9 cellular contexts compared by ENCODE assay signal in the genomic region with DNA sequence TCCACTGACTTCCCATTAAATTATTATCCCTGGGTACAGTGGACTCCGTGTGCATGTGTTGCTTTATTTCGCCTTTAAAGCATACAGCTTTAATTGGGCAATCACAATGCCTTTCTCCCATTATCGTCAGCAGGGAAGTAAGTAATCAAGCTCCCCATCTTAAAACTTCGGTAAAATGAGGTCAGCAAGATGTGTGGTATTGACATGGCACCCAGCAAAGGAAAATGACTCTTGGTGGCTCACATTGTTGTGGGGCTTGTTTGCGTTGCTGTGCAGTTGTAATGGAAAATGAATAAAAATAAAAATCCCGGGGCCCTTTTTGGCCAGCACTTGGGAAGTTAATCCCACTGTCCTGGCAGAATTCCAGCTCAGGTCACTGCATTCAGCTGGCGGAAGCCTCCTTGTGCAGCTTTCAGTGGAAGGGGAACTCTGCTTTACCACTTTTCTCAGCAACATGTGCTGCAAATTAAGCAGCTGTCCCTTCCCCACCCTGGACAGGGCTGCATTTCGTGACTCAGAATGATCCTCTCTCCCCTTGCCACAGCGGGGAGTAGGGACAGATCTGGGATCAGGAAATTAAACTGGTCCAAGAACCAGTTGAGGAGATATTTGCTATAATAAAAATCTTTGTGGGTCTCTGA. TPM values are rescaled to one million over a fixed set of nuclear protein-coding genes. Genes with fewer than 3 reads are reported as not detected.
DNase-seq lines count a peak whose midpoint lies in the region; ATAC-seq and TF ChIP-seq lines count a peak whose summit lies in the region.
"Had no signal": no experiment of that assay in that cellular context is flagged by ENCODE, and none has a peak within 500 bp of the region (broad histone marks: within the 10 kb centered on the region; RNA-seq: fewer than 3 reads in every experiment).

No MANE protein-coding gene starts in this region.

- peaks cover 28% of the 10 kb centered on the region for H3K4me1 Mint-ChIP-seq in glutamatergic neuron (ENCODE audit: low read depth, unreplicated experiment)
- H3K4me1 Mint-ChIP-seq: natural killer cell had no signal

- no peaks in the 10 kb centered on the region for H3K36me3 ChIP-seq in stomach smooth muscle (ENCODE audit: control insufficient read depth in 2 of 2, insufficient read depth in 2 of 2, low read length in 2 of 2)

- peak overlapping the region; percentile 77 for H3K27ac Mint-ChIP-seq in glutamatergic neuron (ENCODE audit: unreplicated experiment)
- H3K27ac Mint-ChIP-seq: natural killer cell had no signal

- DNase-seq in HS-5 (ENCODE audit: low read depth) (peak; percentile 63), RPMI7951 (ENCODE audit: low read depth) (peak; percentile 95), glutamatergic neuron (no peak), DMS114 treated with DMSO at 0.1 percent for 48 hours (lab: John Stamatoyannopoulos, UW; ENCODE audit: unreplicated experiment) (no peak), Ammon's horn (ENCODE audit: low spot score) (no peak)
- DNase-seq: natural killer cell had no signal

- no peak overlapping the region for H3K4me3 Mint-ChIP-seq in glutamatergic neuron (ENCODE audit: unreplicated experiment)
- H3K4me3 Mint-ChIP-seq: natural killer cell had no signal

- H3K27me3 ChIP-seq in stomach smooth muscle (ENCODE audit: control insufficient read depth in 1 of 2, insufficient read depth in 2 of 2, low read length in 2 of 2) = no peaks in the 10 kb centered on the region

- no peaks in the 10 kb centered on the region for H3K9me3 ChIP-seq in stomach smooth muscle (ENCODE audit: control insufficient read depth in 2 of 2, low read length in 2 of 2)

- ATAC-seq in HG03196 (IDR thresholded peaks at IDR 0.05; ENCODE audit: unreplicated experiment) = no peak
- ATAC-seq in HG03521 (IDR thresholded peaks at IDR 0.05; ENCODE audit: unreplicated experiment) = no peak

- no peaks in the 10 kb centered on the region for H3K9me3 Mint-ChIP-seq in glutamatergic neuron (ENCODE audit: unreplicated experiment)
- H3K9me3 Mint-ChIP-seq: natural killer cell had no signal

- no peak for TF ChIP-seq CTCF in glutamatergic neuron (IDR thresholded peaks at IDR 0.05; ENCODE audit: partially characterized antibody, unreplicated experiment)

- peak overlapping the region; percentile 55 for H3K27ac ChIP-seq in stomach smooth muscle (ENCODE audit: low read length)

- no peaks in the 10 kb centered on the region for H3K36me3 Mint-ChIP-seq in glutamatergic neuron (ENCODE audit: unreplicated experiment)
- H3K36me3 Mint-ChIP-seq: natural killer cell had no signal

- H3K27me3 Mint-ChIP-seq in glutamatergic neuron (ENCODE audit: unreplicated experiment) = no peaks in the 10 kb centered on the region

- peak overlapping the region in 1 of 2 donors; percentile 44 for H3K4me3 ChIP-seq in stomach smooth muscle (ENCODE audit: low read length in 2 of 2)

- H3K4me1 ChIP-seq in stomach smooth muscle (ENCODE audit: control insufficient read depth, insufficient read depth, low read length) = peaks cover 34% of the 10 kb centered on the region

- peak overlapping the region in 1 of 2 donors; percentile 36 for H3K9ac ChIP-seq in stomach smooth muscle (ENCODE audit: low read length in 2 of 2)

RNA-seq across cellular contexts. Expression of a gene that starts 13.9 kb away (rescaled TPM):
- 68.5 and 75.7 TPM in 2 replicates for total RNA-seq in RPMI7951 (2014; rRNA removed; shearing (Covaris generic))
- 269 TPM for total RNA-seq in glutamatergic neuron (ENCODE audit: unreplicated experiment)

Comparison
In these comparisons a context has a peak if more than half of its experiments do, and no peak if none do; other contexts are left out.
1. DNase-seq: peak in HS-5 (single experiment) and RPMI7951 (single experiment); none in glutamatergic neuron (single experiment), DMS114 treated with DMSO at 0.1 percent for 48 hours (single experiment) and Ammon's horn (single experiment).